Comparison of ENCODE assay signal across 16 cellular contexts in the genomic region with DNA sequence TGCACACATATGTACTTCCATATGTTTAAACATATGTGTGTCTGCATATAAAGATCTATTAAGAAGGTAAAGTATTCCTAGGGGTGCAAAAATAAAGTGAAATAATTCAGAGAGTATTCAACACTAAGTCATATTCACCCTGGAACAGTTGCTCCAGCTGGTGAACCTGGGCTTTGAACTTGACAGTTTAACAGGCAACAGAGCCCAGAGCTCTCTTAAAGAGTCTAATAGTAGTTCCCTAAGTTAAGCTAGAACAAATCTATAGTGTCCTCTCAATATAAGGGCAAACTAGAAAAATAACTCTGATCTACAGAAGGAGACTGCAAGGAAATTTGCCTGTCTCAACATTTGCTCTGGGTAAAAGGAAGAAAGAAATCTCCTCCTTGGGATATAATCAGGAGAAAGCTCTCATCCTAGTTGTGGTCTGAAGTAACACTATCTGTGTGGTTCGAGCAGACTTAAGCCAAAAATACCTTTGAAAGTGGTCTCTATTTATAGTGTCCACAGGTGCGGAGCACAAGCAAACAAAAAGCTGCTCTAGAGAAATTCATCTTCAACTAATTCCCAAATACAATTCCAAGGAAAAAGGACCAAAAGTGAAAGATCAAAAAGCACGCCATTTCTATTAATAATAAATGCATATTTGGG. TPM values are rescaled to one million over a fixed set of nuclear protein-coding genes. Genes with fewer than 3 reads are reported as not detected.
A peak's percentile ranks its signal among the peaks of the same experiment; 100 is the strongest.
DNase-seq lines count a peak whose midpoint lies in the region; ATAC-seq and TF ChIP-seq lines count a peak whose summit lies in the region.
"Had no signal": no experiment of that assay in that cellular context is flagged by ENCODE, and none has a peak within 500 bp of the region (broad histone marks: within the 10 kb centered on the region; RNA-seq: fewer than 3 reads in every experiment).

No MANE protein-coding gene starts in this region.

- intact Hi-C loops in psoas muscle (cut with DNase I): no loop called here

- H3K27ac ChIP-seq in MM.1S (ENCODE audit: low read length) (peak overlapping the region; percentile 9; the same call in 1 of the 2 replicates), psoas muscle (peak overlapping the region; percentile 73), gastroesophageal sphincter (no peak overlapping the region)

- H3K4me1 ChIP-seq in MM.1S (ENCODE audit: low read length) (peaks cover 22% of the 10 kb centered on the region), psoas muscle (peaks cover 14% of the 10 kb centered on the region), gastroesophageal sphincter (no peaks in the 10 kb centered on the region)
- H3K4me1 ChIP-seq: A549, HAP-1 had no signal

- H3K9ac ChIP-seq in MM.1S (ENCODE audit: low read length): no peak overlapping the region

- H3K9me2 ChIP-seq in MM.1S (replicated peaks; ENCODE audit: insufficient read depth, low read length): no peaks in the 10 kb centered on the region

- H3K36me3 ChIP-seq in MM.1S (replicated peaks; ENCODE audit: insufficient read depth, low read length): no peaks in the 10 kb centered on the region
- H3K36me3 ChIP-seq in psoas muscle (ENCODE audit: insufficient read depth in 1 of 2, low read depth in 1 of 2): no peaks in the 10 kb centered on the region
- H3K36me3 ChIP-seq in gastroesophageal sphincter: no peaks in the 10 kb centered on the region
- H3K36me3 ChIP-seq: HAP-1 had no signal

- H3K4me2 ChIP-seq in MM.1S (ENCODE audit: low read depth, low read length): peak overlapping the region; percentile 51; the same call in 1 of the 2 replicates
- H3K4me2 ChIP-seq: A549 had no signal

- WGBS in psoas muscle, 3 donors: 47 to 54% (median 47%) methylated on average over 3 of the region's 3 CpGs
- 82 to 86% methylated on average over 2 to 3 of the region's 3 CpGs for WGBS in gastroesophageal sphincter (ENCODE audit: low coverage in 1 of 2), 2 donors

- no peaks in the 10 kb centered on the region for H3K79me2 ChIP-seq in MM.1S (ENCODE audit: low read length)

- ATAC-seq in psoas muscle (peak in 3 of 4 donors; percentile 46 to 81 (median 49)), gastroesophageal sphincter (no peak), HG02798 (IDR thresholded peaks at IDR 0.05; ENCODE audit: poor library complexity, unreplicated experiment) (no peak)
- ATAC-seq: A549; CD8-positive, alpha-beta T cell had no signal

- TF ChIP-seq EP300 in gastroesophageal sphincter (IDR thresholded peaks at IDR 0.05): no peak

- no peak for TF ChIP-seq CTCF in MM.1S (IDR thresholded peaks at IDR 0.05; ENCODE audit: low read length)
- no peak for TF ChIP-seq CTCF in fibroblast of villous mesenchyme (IDR thresholded peaks at IDR 0.05; ENCODE audit: insufficient read depth, low read depth, low read length)
- TF ChIP-seq CTCF in psoas muscle (IDR thresholded peaks at IDR 0.05): no peak
- no peak for TF ChIP-seq CTCF in gastroesophageal sphincter (IDR thresholded peaks at IDR 0.05)

- H3K4me3 ChIP-seq in MM.1S (ENCODE audit: low read length) (no peak overlapping the region), fibroblast of villous mesenchyme (ENCODE audit: low read depth, low read length) (no peak overlapping the region), psoas muscle (peak overlapping the region; percentile 31), gastroesophageal sphincter (no peak overlapping the region)
- H3K4me3 ChIP-seq: A549, HAP-1 had no signal

- H3K27me3 ChIP-seq in MM.1S (replicated peaks; ENCODE audit: insufficient read depth, low read length): no peaks in the 10 kb centered on the region
- H3K27me3 ChIP-seq in psoas muscle (ENCODE audit: insufficient read depth in 3 of 3, low read length in 2 of 3): no peaks in the 10 kb centered on the region
- H3K27me3 ChIP-seq in gastroesophageal sphincter: no peaks in the 10 kb centered on the region

- peak; percentile 54 for DNase-seq in MM.1S
- peak; percentile 60 for DNase-seq in fibroblast of villous mesenchyme (ENCODE audit: low read depth)
- DNase-seq in psoas muscle: no peak
- DNase-seq in HK-2 (ENCODE audit: unreplicated experiment): no peak
- DNase-seq: CD8-positive, alpha-beta T cell; COR-L47; DMS153; DND-41; GDM1; IMR-90 had no signal

- H3K9me3 ChIP-seq in MM.1S (replicated peaks; ENCODE audit: insufficient read depth, low read length) (no peaks in the 10 kb centered on the region), psoas muscle (peaks cover 8% of the 10 kb centered on the region), gastroesophageal sphincter (no peaks in the 10 kb centered on the region)
- H3K9me3 ChIP-seq: A549, HAP-1 had no signal

- no peak overlapping the region for H2AFZ ChIP-seq in MM.1S (ENCODE audit: low read length)

- no peaks in the 10 kb centered on the region for H4K20me1 ChIP-seq in MM.1S (ENCODE audit: insufficient read depth, low read length)

- no peak for TF ChIP-seq POLR2A in gastroesophageal sphincter (IDR thresholded peaks at IDR 0.05)

- peaks cover 10% of the 10 kb centered on the region for H3F3A ChIP-seq in MM.1S (ENCODE audit: insufficient read depth, low read length)

RNA-seq across cellular contexts. Expression of gene VEGFC, which starts 29.9 kb away (rescaled TPM):
- total RNA-seq in fibroblast of villous mesenchyme: 30.3 and 77.3 TPM in 2 replicates
- total RNA-seq in psoas muscle: 1 to 10 TPM; 3.0 to 7.0 (median 3.8) TPM
- 1 to 10 TPM; 1.8 to 2.9 (median 2.1) TPM for polyA plus RNA-seq in psoas muscle
- total RNA-seq in gastroesophageal sphincter: 1 to 10 TPM; 3.0 to 8.3 (median 8.1) TPM
- total RNA-seq: CD8-positive, alpha-beta T cell; HT-29 had no signal
- polyA plus RNA-seq: CD14-positive monocyte had no signal

Comparison
In these comparisons a context has a peak if more than half of its experiments do, and no peak if none do; other contexts are left out.
1. DNase-seq: peak in MM.1S (single experiment) and fibroblast of villous mesenchyme (single experiment); none in psoas muscle (0 of 2) and HK-2 (single experiment).
2. H3K27ac ChIP-seq: peak in MM.1S (single experiment) and psoas muscle (single experiment); none in gastroesophageal sphincter (0 of 4).
3. ATAC-seq: peak in psoas muscle (3 of 4); none in gastroesophageal sphincter (single experiment) and HG02798 (single experiment).